Comparison of ENCODE assay signal across 8 cellular contexts in genomic region chr2:120346034-120346666, GRCh38. TPM values are rescaled to one million over a fixed set of nuclear protein-coding genes. Genes with fewer than 3 reads are reported as not detected.
A peak's percentile ranks its signal among the peaks of the same experiment; 100 is the strongest.
DNase-seq lines count a peak whose midpoint lies in the region; ATAC-seq and TF ChIP-seq lines count a peak whose summit lies in the region.

Gene INHBB, plus strand, starts transcription at chr2:120346136. Its CDS starts 53 bp downstream, at chr2:120346189.

- peak within 1 kb of the TSS in 1 of 11 experiments; percentile 23; a peak in 3 of 22 replicates for H3K27ac ChIP-seq in BLaER1 treated with 17β-estradiol and CSF1 and Interleukin-3, amounts not matched to agents 10 nM and 100 nM
- no peak within 1 kb of the TSS for H3K27ac ChIP-seq in RWPE1

- H3K4me3 Mint-ChIP-seq in chondrocyte (ENCODE audit: unreplicated experiment): peak within 1 kb of the TSS; percentile 59

- POLR2A ChIA-PET in RWPE1 (lab: Yijun Ruan, JAX; ENCODE audit: low non-redundant PET): no interaction called here

- no peaks in the 10 kb centered on the region for H3K36me3 Mint-ChIP-seq in chondrocyte (ENCODE audit: low read depth)

- peak within 1 kb of the TSS; percentile 87 to 100 (median 100) for H3K4me2 ChIP-seq in BLaER1 treated with 17β-estradiol and CSF1 and Interleukin-3, amounts not matched to agents 10 nM and 100 nM
- H3K4me2 ChIP-seq in Loucy (ENCODE audit: low read depth, low read length, poor library complexity, severe bottlenecking): peak within 1 kb of the TSS; percentile 54

- H3K79me2 ChIP-seq in Loucy (ENCODE audit: insufficient read depth, low read length): no peaks in the 10 kb centered on the region

- DNase-seq in chondrocyte (ENCODE audit: low spot score) (no peak), occipital lobe (lab: John Stamatoyannopoulos, UW) (no peak), RWPE1 (ENCODE audit: low spot score) (no peak)

- peak within 1 kb of the TSS; percentile 21 to 74 (median 58); a peak in 20 of 22 replicates for H3K9ac ChIP-seq in BLaER1 treated with 17β-estradiol and CSF1 and Interleukin-3, amounts not matched to agents 10 nM and 100 nM
- no peak within 1 kb of the TSS for H3K9ac ChIP-seq in Loucy (ENCODE audit: low read depth, low read length, poor library complexity, severe bottlenecking)

- peaks cover 14% of the 10 kb centered on the region for H3K4me1 Mint-ChIP-seq in chondrocyte (ENCODE audit: low read depth)

- H3K9me2 ChIP-seq in Loucy (replicated peaks; ENCODE audit: low read depth, low read length): no peaks in the 10 kb centered on the region

- CTCF ChIA-PET in RWPE1 (lab: Yijun Ruan, JAX): interaction anchor here (1.2 kb wide), 1 partner anchor 207 kb away, joined by 4 read pairs; no protein-coding TSS in a partner anchor

- no peak within 1 kb of the TSS; the same call in 1 of the 2 replicates for H2AFZ ChIP-seq in Loucy (ENCODE audit: low read length)

- no peaks in the 10 kb centered on the region for H3F3A ChIP-seq in Loucy (ENCODE audit: low read depth)

- no peaks in the 10 kb centered on the region for H3K9me3 ChIP-seq in BLaER1 treated with 17β-estradiol and CSF1 and Interleukin-3, amounts not matched to agents 10 nM and 100 nM (replicated peaks in 1 of 11)
- H3K9me3 ChIP-seq in Loucy (ENCODE audit: insufficient read depth, low read depth, low read length): no peaks in the 10 kb centered on the region
- no peaks in the 10 kb centered on the region for H3K9me3 ChIP-seq in mononuclear cell (ENCODE audit: low read depth, low read length)

- H4K20me1 ChIP-seq in BLaER1 treated with 17β-estradiol and CSF1 and Interleukin-3, amounts not matched to agents 10 nM and 100 nM: peaks cover 0 to 82% (median 50%) of the 10 kb centered on the region in 11 experiments; a peak in 20 of 22 replicates
- H4K20me1 ChIP-seq in Loucy (ENCODE audit: insufficient read depth, low read length, poor library complexity, severe bottlenecking): no peaks in the 10 kb centered on the region

- no peak for TF ChIP-seq CTCF in Loucy (conservative IDR thresholded peaks at IDR 0.05; ENCODE audit: low read length)
- TF ChIP-seq CTCF in chondrocyte (IDR thresholded peaks at IDR 0.05): no peak
- no peak for TF ChIP-seq CTCF in RWPE1 (conservative IDR thresholded peaks at IDR 0.05; ENCODE audit: low read depth)

- H3K4me3 ChIP-seq in BLaER1 treated with 17β-estradiol and CSF1 and Interleukin-3, amounts not matched to agents 10 nM and 100 nM: peak within 1 kb of the TSS; percentile 61 to 76 (median 68)
- H3K4me3 ChIP-seq in Loucy (ENCODE audit: low read length, poor library complexity, severe bottlenecking) (peak within 1 kb of the TSS; percentile 33), mononuclear cell (ENCODE audit: low read length) (peak within 1 kb of the TSS; percentile 25)

- peaks cover 17 to 54% (median 35%) of the 10 kb centered on the region in 10 experiments; a peak in 19 of 20 replicates for H3K4me1 ChIP-seq in BLaER1 treated with 17β-estradiol and CSF1 and Interleukin-3, amounts not matched to agents 10 nM and 100 nM
- H3K4me1 ChIP-seq in Loucy (ENCODE audit: insufficient read depth, low read length, poor library complexity, severe bottlenecking) (no peaks in the 10 kb centered on the region), mononuclear cell (ENCODE audit: insufficient read depth, low read length) (peaks cover 39% of the 10 kb centered on the region)

- peaks cover 34% of the 10 kb centered on the region for H3K27me3 Mint-ChIP-seq in chondrocyte (ENCODE audit: low read depth)

- peaks cover 87 to 97% (median 92%) of the 10 kb centered on the region in 11 experiments for H3K27me3 ChIP-seq in BLaER1 treated with 17β-estradiol and CSF1 and Interleukin-3, amounts not matched to agents 10 nM and 100 nM
- H3K27me3 ChIP-seq in Loucy (ENCODE audit: insufficient read depth, low read length, poor library complexity, severe bottlenecking) (peaks cover 13% of the 10 kb centered on the region), mononuclear cell (ENCODE audit: insufficient read depth, low read length) (peaks cover 64% of the 10 kb centered on the region)

- H3K9me3 Mint-ChIP-seq in chondrocyte (ENCODE audit: low read depth): no peaks in the 10 kb centered on the region

- no peak for ATAC-seq in GM19035 (IDR thresholded peaks at IDR 0.05; ENCODE audit: unreplicated experiment)
- no peak for ATAC-seq in GM19455 (IDR thresholded peaks at IDR 0.05; ENCODE audit: unreplicated experiment)

- no peak within 1 kb of the TSS for H3K27ac Mint-ChIP-seq in chondrocyte (ENCODE audit: unreplicated experiment)

- H3K36me3 ChIP-seq in BLaER1 treated with 17β-estradiol and CSF1 and Interleukin-3, amounts not matched to agents 10 nM and 100 nM: no peaks in the 10 kb centered on the region
- no peaks in the 10 kb centered on the region for H3K36me3 ChIP-seq in Loucy (ENCODE audit: insufficient read depth, low read length)

RNA-seq across cellular contexts. Expression of gene INHBB, which starts in this region (rescaled TPM):
- total RNA-seq in chondrocyte: 0.58 to 1.3 TPM (median 0.90 TPM) in 3 replicates
- total RNA-seq in mononuclear cell: 0.10 TPM
- total RNA-seq in occipital lobe: 5.0 TPM
